In the genomic region with DNA sequence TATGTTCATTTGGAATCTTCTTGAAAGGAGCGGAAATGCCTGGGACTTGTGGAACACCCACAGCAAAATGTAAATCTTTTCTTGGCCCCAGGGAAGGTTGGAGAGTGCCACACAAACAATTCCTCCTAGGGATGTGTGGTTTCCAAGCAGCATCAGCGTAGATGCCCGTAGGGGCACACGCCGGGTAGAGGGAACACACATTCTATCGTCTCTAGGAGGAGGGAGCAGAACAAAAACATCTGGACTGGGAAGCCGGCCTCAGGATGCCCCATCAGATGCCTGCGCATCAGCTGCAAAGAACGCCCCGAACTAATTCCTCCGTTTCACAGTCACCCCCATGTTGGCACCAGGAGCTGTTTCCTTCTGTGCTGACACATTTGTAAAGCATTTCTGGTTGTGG, we compare ENCODE assay signal across 17 cellular contexts.
"Had no signal": no experiment of that assay in that cellular context is flagged by ENCODE, and none has a peak within 500 bp of the region (broad histone marks: within the 10 kb centered on the region; RNA-seq: fewer than 3 reads in every experiment).

No MANE protein-coding gene starts in this region.

- H3K27me3 ChIP-seq: adrenal gland, esophagus muscularis mucosa, thyroid gland had no signal

- H3K4me3 ChIP-seq: adrenal gland, esophagus muscularis mucosa, lower lobe of right lung, thyroid gland had no signal

- ATAC-seq: activated CD4-positive, alpha-beta T cell treated with anti-CD3 and anti-CD28 coated beads for 36 hours; activated naive CD4-positive, alpha-beta T cell treated with anti-CD3 and anti-CD28 coated beads, Interleukin-2, amount 50 U/mL, for 72 hours; lower lobe of right lung; sciatic nerve; WTC11 had no signal

- H3K9me3 ChIP-seq: adrenal gland, esophagus muscularis mucosa, lower lobe of right lung, thyroid gland had no signal

- DNase-seq: activated CD4-positive, alpha-beta T cell treated with anti-CD3 and anti-CD28 coated beads for 36 hours; activated CD4-positive, alpha-beta T cell treated with anti-CD3 and anti-CD28 coated beads, Interleukin-2, amount 50 U/mL, for 48 hours; activated gamma-delta T cell treated with Interleukin-2 at 50 U/mL for 16 hours; adrenal gland; cerebellar nuclear complex; effector CD8-positive, alpha-beta T cell; glutamatergic neuron; lower lobe of right lung; stimulated activated CD8-positive, alpha-beta memory T cell treated with anti-CD3 and anti-CD28 coated beads, Interleukin-4, amount 100 ng/mL, for 48 hours; stimulated activated naive CD4-positive, alpha-beta T cell; thyroid gland had no signal

- FAIRE-seq: bronchial epithelial cell, keratinocyte had no signal

- H3K27ac ChIP-seq: adrenal gland, esophagus muscularis mucosa, lower lobe of right lung, thyroid gland had no signal

- H3K36me3 ChIP-seq: adrenal gland, esophagus muscularis mucosa, lower lobe of right lung, thyroid gland had no signal

- H3K4me1 ChIP-seq: adrenal gland, esophagus muscularis mucosa, lower lobe of right lung, thyroid gland had no signal
